Comparison of ENCODE assay signal across 13 cellular contexts in the genomic region with DNA sequence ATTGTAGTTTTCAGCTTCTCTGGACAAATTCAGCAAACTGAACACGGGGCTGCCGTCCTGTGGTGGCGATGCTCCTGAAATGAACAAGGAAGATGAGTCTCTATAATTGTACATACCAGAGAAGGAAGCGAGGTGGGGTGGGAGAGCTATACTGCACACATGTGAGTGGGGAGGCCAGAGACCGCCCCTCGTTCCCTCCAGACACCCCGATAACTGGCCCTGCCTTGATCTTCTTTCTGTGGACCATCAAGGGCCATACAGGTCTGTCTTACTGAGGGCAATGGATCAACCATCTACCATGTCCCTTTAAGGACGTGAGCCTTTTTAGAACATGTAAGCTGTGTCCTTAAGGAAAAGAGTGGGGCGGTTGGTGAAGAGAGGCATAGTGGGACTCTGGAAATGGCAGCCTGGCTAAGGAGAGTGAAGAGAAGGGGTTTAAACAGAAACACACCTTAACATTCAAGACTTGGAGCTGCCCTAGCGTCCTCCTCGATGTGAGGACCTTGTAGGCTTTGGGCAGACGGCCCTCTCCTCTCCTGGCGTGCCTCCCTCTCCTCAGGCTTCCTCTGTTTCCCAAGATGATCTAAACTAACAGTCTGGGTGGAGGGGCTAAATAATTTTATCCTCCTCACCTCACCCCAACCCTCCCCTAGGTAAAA. TPM values are rescaled to one million over a fixed set of nuclear protein-coding genes. Genes with fewer than 3 reads are reported as not detected.
DNase-seq lines count a peak whose midpoint lies in the region; ATAC-seq and TF ChIP-seq lines count a peak whose summit lies in the region.
"Had no signal": no experiment of that assay in that cellular context is flagged by ENCODE, and none has a peak within 500 bp of the region (broad histone marks: within the 10 kb centered on the region; RNA-seq: fewer than 3 reads in every experiment).

No MANE protein-coding gene starts in this region.

- peaks cover 6% of the 10 kb centered on the region; the same call in 1 of the 2 replicates for H3F3A ChIP-seq in Loucy (ENCODE audit: low read depth)

- DNase-seq in CD8-positive, alpha-beta T cell = no peak
- DNase-seq in sigmoid colon (no peak), foreskin fibroblast (no peak), COLO668 (lab: John Stamatoyannopoulos, UW; ENCODE audit: unreplicated experiment) (no peak)
- DNase-seq: endodermal cell, gastrocnemius medialis, mucosa of descending colon, NCI-H1436 treated with DMSO at 0.1 percent for 48 hours had no signal

- peak overlapping the region; percentile 79 for H3K4me2 ChIP-seq in Loucy (ENCODE audit: low read depth, low read length, poor library complexity, severe bottlenecking)

- peaks cover 88% of the 10 kb centered on the region for H3K36me3 Mint-ChIP-seq in CD8-positive, alpha-beta T cell

- no peak overlapping the region for H3K4me3 ChIP-seq in CD8-positive, alpha-beta T cell (ENCODE audit: low read depth, low read length)
- peak overlapping the region; percentile 22 for H3K4me3 ChIP-seq in Loucy (ENCODE audit: low read length, poor library complexity, severe bottlenecking)
- H3K4me3 ChIP-seq in esophagus (ENCODE audit: low read depth in 1 of 2, low read length in 2 of 2) = no peak overlapping the region
- H3K4me3 ChIP-seq in sigmoid colon = peak overlapping the region in 2 of 4 donors; percentile 73 to 96
- H3K4me3 ChIP-seq in foreskin fibroblast (ENCODE audit: low read depth in 1 of 2, low read length in 2 of 2) = no peak overlapping the region
- H3K4me3 ChIP-seq: gastrocnemius medialis, mucosa of descending colon had no signal

- peaks cover 75% of the 10 kb centered on the region for H3K4me1 Mint-ChIP-seq in CD8-positive, alpha-beta T cell (ENCODE audit: low read depth)

- H3K79me2 ChIP-seq in Loucy (ENCODE audit: insufficient read depth, low read length) = peaks cover 88% of the 10 kb centered on the region

- peaks cover 36% of the 10 kb centered on the region for H3K36me3 ChIP-seq in CD8-positive, alpha-beta T cell (ENCODE audit: insufficient read depth, low read length)
- peaks cover 70% of the 10 kb centered on the region for H3K36me3 ChIP-seq in Loucy (ENCODE audit: insufficient read depth, low read length)
- H3K36me3 ChIP-seq in esophagus (ENCODE audit: control insufficient read depth in 2 of 2, insufficient read depth in 2 of 2, low read length in 1 of 2) = peaks cover 4 to 6% of the 10 kb centered on the region in 2 donors
- peaks cover 34 to 74% (median 48%) of the 10 kb centered on the region in 4 donors for H3K36me3 ChIP-seq in sigmoid colon

- POLR2A ChIA-PET in CD8-positive, alpha-beta T cell (lab: Charles Lee) = no interaction called here

- H3K27ac ChIP-seq in CD8-positive, alpha-beta T cell (ENCODE audit: low read depth, low read length) = no peak overlapping the region
- H3K27ac ChIP-seq in esophagus (ENCODE audit: low read depth in 2 of 2, low read length in 1 of 2) = peak overlapping the region; percentile 1 to 48
- peak overlapping the region; percentile 98 to 100 (median 99) for H3K27ac ChIP-seq in sigmoid colon
- H3K27ac ChIP-seq: KMS-11 had no signal

- no peak for TF ChIP-seq POLR2A in sigmoid colon (IDR thresholded peaks at IDR 0.05)

- TF ChIP-seq EP300 in sigmoid colon (IDR thresholded peaks at IDR 0.05) = no peak

- H3K27me3 ChIP-seq in CD8-positive, alpha-beta T cell (ENCODE audit: insufficient read depth, low read length) = no peaks in the 10 kb centered on the region
- peaks cover 6% of the 10 kb centered on the region for H3K27me3 ChIP-seq in Loucy (ENCODE audit: insufficient read depth, low read length, poor library complexity, severe bottlenecking)
- no peaks in the 10 kb centered on the region for H3K27me3 ChIP-seq in esophagus (ENCODE audit: control insufficient read depth in 1 of 2, insufficient read depth in 2 of 2, low read length in 2 of 2)
- H3K27me3 ChIP-seq in sigmoid colon = no peaks in the 10 kb centered on the region
- H3K27me3 ChIP-seq: gastrocnemius medialis had no signal

- no peak overlapping the region for H3K4me3 Mint-ChIP-seq in CD8-positive, alpha-beta T cell
- H3K4me3 Mint-ChIP-seq: endodermal cell had no signal

- WGBS in esophagus, 2 donors = 90 to 91% methylated on average over 13 of the region's 13 CpGs
- 90 to 95% methylated on average over 13 of the region's 13 CpGs for WGBS in sigmoid colon, 2 donors

- H3K27me3 Mint-ChIP-seq in CD8-positive, alpha-beta T cell (ENCODE audit: low read depth) = no peaks in the 10 kb centered on the region

- no peak overlapping the region for H2AFZ ChIP-seq in Loucy (ENCODE audit: low read length)

- H3K27ac Mint-ChIP-seq in CD8-positive, alpha-beta T cell = peak overlapping the region; percentile 23
- H3K27ac Mint-ChIP-seq: endodermal cell had no signal

- TF ChIP-seq CTCF in CD8-positive, alpha-beta T cell (IDR thresholded peaks at IDR 0.05) = no peak
- TF ChIP-seq CTCF in Loucy (conservative IDR thresholded peaks at IDR 0.05; ENCODE audit: low read length) = no peak
- TF ChIP-seq CTCF in sigmoid colon (IDR thresholded peaks at IDR 0.05) = no peak
- TF ChIP-seq CTCF in foreskin fibroblast (IDR thresholded peaks at IDR 0.05; ENCODE audit: low read depth, low read length) = no peak

- H3K4me1 ChIP-seq in CD8-positive, alpha-beta T cell (ENCODE audit: insufficient read depth, low read length) = peaks cover 36% of the 10 kb centered on the region
- H3K4me1 ChIP-seq in Loucy (ENCODE audit: insufficient read depth, low read length, poor library complexity, severe bottlenecking) (peaks cover 65% of the 10 kb centered on the region), esophagus (ENCODE audit: control insufficient read depth in 2 of 2, insufficient read depth in 2 of 2, low read length in 1 of 2) (peaks cover 0 to 2% of the 10 kb centered on the region in 2 donors), sigmoid colon (peaks cover 0 to 90% (median 80%) of the 10 kb centered on the region in 4 donors)

- H3K9ac ChIP-seq in Loucy (ENCODE audit: low read depth, low read length, poor library complexity, severe bottlenecking) = peak overlapping the region; percentile 100
- H3K9ac ChIP-seq: KMS-11 had no signal

- intact Hi-C loops in CD8-positive, alpha-beta T cell (cut with DNase I, micrococcal nuclease) = loop anchor here in 1 of 2 experiments (2.0 kb wide), 1 partner anchor 69 kb away; no protein-coding TSS in a partner anchor
- intact Hi-C loops in sigmoid colon (cut with DNase I) = no loop called here

- no peak for ATAC-seq in CD8-positive, alpha-beta T cell
- ATAC-seq in HG02798 (IDR thresholded peaks at IDR 0.05; ENCODE audit: poor library complexity, unreplicated experiment) = no peak
- ATAC-seq: gastrocnemius medialis, mucosa of descending colon, Panc1 had no signal

- peaks cover 40% of the 10 kb centered on the region for H4K20me1 ChIP-seq in Loucy (ENCODE audit: insufficient read depth, low read length, poor library complexity, severe bottlenecking)

- no peaks in the 10 kb centered on the region for H3K9me3 ChIP-seq in CD8-positive, alpha-beta T cell (ENCODE audit: low read length)
- H3K9me3 ChIP-seq in Loucy (ENCODE audit: insufficient read depth, low read depth, low read length) (no peaks in the 10 kb centered on the region), esophagus (ENCODE audit: control insufficient read depth in 2 of 2, insufficient read depth in 1 of 2, low read depth in 1 of 2, low read length in 1 of 2) (no peaks in the 10 kb centered on the region), sigmoid colon (no peaks in the 10 kb centered on the region)
- H3K9me3 ChIP-seq: gastrocnemius medialis, mucosa of descending colon had no signal

- CTCF ChIA-PET in CD8-positive, alpha-beta T cell (lab: Charles Lee) = interaction anchor here (0.6 to 16.1 kb wide), 5 partner anchors 12 to 80 kb away, joined by 3 to 332 read pairs (median 4); no protein-coding TSS in a partner anchor

- H3K9me2 ChIP-seq in Loucy (replicated peaks; ENCODE audit: low read depth, low read length) = no peaks in the 10 kb centered on the region

- no peaks in the 10 kb centered on the region for H3K9me3 Mint-ChIP-seq in CD8-positive, alpha-beta T cell
- H3K9me3 Mint-ChIP-seq: endodermal cell had no signal

RNA-seq across cellular contexts. Expression of a gene that starts 5.8 kb away (rescaled TPM):
- total RNA-seq in CD8-positive, alpha-beta T cell = 10 to 100 TPM; 82.5 to 90.1 TPM
- polyA plus RNA-seq in esophagus = 10 to 100 TPM; 25.1 to 36.7 TPM
- total RNA-seq in sigmoid colon = 100 to 1,000 TPM; 251 to 402 (median 338) TPM
- 10 to 100 TPM; 14.1 to 65.0 (median 28.2) TPM for polyA plus RNA-seq in sigmoid colon
